Comparison of ENCODE assay signal across 8 cellular contexts in the genomic region with DNA sequence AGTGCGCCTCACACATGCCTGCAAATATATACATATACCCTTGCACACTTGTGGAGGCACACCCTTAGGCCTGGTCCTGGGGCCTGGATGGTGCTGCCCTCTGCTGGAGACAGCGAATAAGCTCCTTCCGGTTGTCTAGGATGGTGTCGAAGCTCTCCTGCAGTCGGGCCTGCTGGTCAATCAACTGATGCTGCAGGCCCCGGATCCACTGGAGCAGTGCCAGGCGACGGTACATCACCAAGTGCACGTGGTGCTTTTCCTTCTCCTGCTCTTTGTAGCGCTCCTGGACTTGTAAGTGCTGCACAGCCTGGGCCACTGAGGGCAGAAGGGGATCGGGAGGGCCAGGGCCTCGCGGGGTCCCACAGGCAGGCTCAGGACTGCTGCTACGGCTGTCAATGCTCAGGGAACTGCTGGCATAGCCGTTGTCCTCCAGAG. TPM values are rescaled to one million over a fixed set of nuclear protein-coding genes. Genes with fewer than 3 reads are reported as not detected.
DNase-seq lines count a peak whose midpoint lies in the region; ATAC-seq and TF ChIP-seq lines count a peak whose summit lies in the region.

No MANE protein-coding gene starts in this region.

- POLR2A ChIA-PET in activated CD4-positive, alpha-beta T cell treated with anti-CD3 and anti-CD28 coated beads, Interleukin-2, amount 10 ng/mL, durations not matched to agents 7 days and 5 days (lab: Charles Lee) = no interaction called here

- peak overlapping the region; percentile 23 for H3K4me3 ChIP-seq in coronary artery
- no peak overlapping the region for H3K4me3 ChIP-seq in lung

- peak; percentile 60 for DNase-seq in DMS79 (lab: John Stamatoyannopoulos, UW)
- peak; percentile 13 for DNase-seq in NCI-H524 treated with DMSO at 0.1 percent for 48 hours (lab: John Stamatoyannopoulos, UW)
- peak; percentile 86 for DNase-seq in activated CD4-positive, alpha-beta T cell treated with anti-CD3 and anti-CD28 coated beads, Interleukin-2, amount 10 ng/mL, durations not matched to agents 7 days and 5 days
- no peak for DNase-seq in coronary artery (ENCODE audit: low spot score)
- DNase-seq in lung (ENCODE audit: low spot score) = peak; percentile 65
- DNase-seq in stimulated activated CD8-positive, alpha-beta memory T cell treated with anti-CD3 and anti-CD28 coated beads, Interleukin-15, amount 100 ng/mL, for 1 hour (ENCODE audit: low read depth) = peak; percentile 65

- H3K4me1 ChIP-seq in lung (ENCODE audit: control insufficient read depth in 2 of 2, insufficient read depth in 2 of 2, low read length in 2 of 2) = peaks cover 0 to 12% of the 10 kb centered on the region in 2 donors

- 41 to 42% methylated on average over 15 of the region's 15 CpGs for WGBS in lung, 2 donors

- peak overlapping the region; percentile 1 for H3K27ac Mint-ChIP-seq in activated CD4-positive, alpha-beta T cell treated with anti-CD3 and anti-CD28 coated beads, Interleukin-2, amount 10 ng/mL, durations not matched to agents 7 days and 5 days

- CTCF ChIA-PET in activated CD4-positive, alpha-beta T cell treated with anti-CD3 and anti-CD28 coated beads, Interleukin-2, amount 10 ng/mL, durations not matched to agents 7 days and 5 days (lab: Charles Lee) = interaction anchor here (0.6 to 4.2 kb wide), 28 partner anchors 8 to 271 kb away, joined by 3 to 30 read pairs (median 4); partner anchors contain the start of gene TFAP2E

- peaks cover 0 to 17% of the 10 kb centered on the region in 2 donors for H3K36me3 ChIP-seq in lung (ENCODE audit: control insufficient read depth in 2 of 2, insufficient read depth in 2 of 2, low read length in 2 of 2)

- peaks cover 11% of the 10 kb centered on the region for H3K36me3 Mint-ChIP-seq in activated CD4-positive, alpha-beta T cell treated with anti-CD3 and anti-CD28 coated beads, Interleukin-2, amount 10 ng/mL, durations not matched to agents 7 days and 5 days (ENCODE audit: low read depth)

- no peaks in the 10 kb centered on the region for H3K27me3 Mint-ChIP-seq in activated CD4-positive, alpha-beta T cell treated with anti-CD3 and anti-CD28 coated beads, Interleukin-2, amount 10 ng/mL, durations not matched to agents 7 days and 5 days

- peaks cover 30% of the 10 kb centered on the region for H3K4me1 Mint-ChIP-seq in activated CD4-positive, alpha-beta T cell treated with anti-CD3 and anti-CD28 coated beads, Interleukin-2, amount 10 ng/mL, durations not matched to agents 7 days and 5 days

- no peaks in the 10 kb centered on the region for H3K27me3 ChIP-seq in lung (ENCODE audit: control insufficient read depth, insufficient read depth)

- peak; percentile 75 for TF ChIP-seq CTCF in coronary artery (IDR thresholded peaks at IDR 0.05)
- peak; percentile 53 for TF ChIP-seq CTCF in lung (IDR thresholded peaks at IDR 0.05; ENCODE audit: control extremely low read depth, extremely low read depth)

- H3K9me3 ChIP-seq in lung (ENCODE audit: control insufficient read depth in 2 of 2, insufficient read depth in 1 of 2, low read length in 1 of 2) = peaks cover 0 to 4% of the 10 kb centered on the region in 2 donors

- peak; percentile 60 for ATAC-seq in HG02798 (IDR thresholded peaks at IDR 0.05; ENCODE audit: poor library complexity, unreplicated experiment)
- no peak for ATAC-seq in lung (ENCODE audit: insufficient read depth, low FRiP score)
- no peak for ATAC-seq in HG02759 (IDR thresholded peaks at IDR 0.05; ENCODE audit: unreplicated experiment)

- no peaks in the 10 kb centered on the region for H3K9me3 Mint-ChIP-seq in activated CD4-positive, alpha-beta T cell treated with anti-CD3 and anti-CD28 coated beads, Interleukin-2, amount 10 ng/mL, durations not matched to agents 7 days and 5 days

- no peak overlapping the region for H3K4me3 Mint-ChIP-seq in activated CD4-positive, alpha-beta T cell treated with anti-CD3 and anti-CD28 coated beads, Interleukin-2, amount 10 ng/mL, durations not matched to agents 7 days and 5 days

- H3K27ac ChIP-seq in coronary artery = no peak overlapping the region
- no peak overlapping the region for H3K27ac ChIP-seq in lung (ENCODE audit: low read depth in 1 of 2, low read length in 1 of 2)

RNA-seq across cellular contexts. Expression of gene C1orf216, which starts 3.1 kb away (rescaled TPM):
- total RNA-seq in activated CD4-positive, alpha-beta T cell treated with anti-CD3 and anti-CD28 coated beads, Interleukin-2, amount 10 ng/mL, durations not matched to agents 7 days and 5 days = 10 to 100 TPM; 13.2 to 14.2 TPM
- 10 to 100 TPM in 1 of 2 donors, 1 to 10 TPM in 1; 6.8 to 11.2 TPM for total RNA-seq in lung
- polyA plus RNA-seq in lung = 1 to 10 TPM; 5.1 to 9.8 TPM

RNA-seq across cellular contexts. Expression of gene CLSPN, which starts 54.2 kb away (rescaled TPM):
- 10 to 100 TPM; 68.2 to 80.1 TPM for total RNA-seq in activated CD4-positive, alpha-beta T cell treated with anti-CD3 and anti-CD28 coated beads, Interleukin-2, amount 10 ng/mL, durations not matched to agents 7 days and 5 days
- total RNA-seq in lung = 1 to 10 TPM; 2.6 to 2.9 TPM
- polyA plus RNA-seq in lung = 1 to 10 TPM in 1 of 2 donors, under 1 TPM in 1; 0.85 to 1.0 TPM

Comparison
In these comparisons a context has a peak if more than half of its experiments do, and no peak if none do; other contexts are left out.
1. RNA of gene CLSPN, which starts 54.2 kb away (total RNA-seq): 68.2 to 80.1 TPM in activated CD4-positive, alpha-beta T cell treated with anti-CD3 and anti-CD28 coated beads, Interleukin-2, amount 10 ng/mL, durations not matched to agents 7 days and 5 days; 2.6 to 2.9 TPM in lung; every median in the first group is over 10 times any median in the second.